In genomic region chr2:45233301-45233700, GRCh38 we compare ENCODE assay signal across 24 cellular contexts.
"Had no signal": no experiment of that assay in that cellular context is flagged by ENCODE, and none has a peak within 500 bp of the region (broad histone marks: within the 10 kb centered on the region; RNA-seq: fewer than 3 reads in every experiment).

No MANE protein-coding gene starts in this region.

- H3K36me3 ChIP-seq: breast epithelium, gastroesophageal sphincter, heart left ventricle, pancreas, spleen, tibial artery had no signal

- H3K4me1 ChIP-seq: breast epithelium, gastroesophageal sphincter, pancreas, spleen had no signal

- H3K4me3 ChIP-seq: breast epithelium, gastroesophageal sphincter, heart left ventricle, mucosa of descending colon, pancreas, spleen, tibial artery had no signal

- H3K27ac Mint-ChIP-seq: activated CD4-positive, alpha-beta T cell treated with anti-CD3 and anti-CD28 coated beads, Interleukin-2, amount 10 ng/mL, durations not matched to agents 7 days and 5 days; activated CD8-positive, alpha-beta T cell treated with anti-CD3 and anti-CD28 coated beads, Interleukin-2, amount 10 ng/mL, durations not matched to agents 7 days and 5 days; activated naive CD4-positive, alpha-beta T cell treated with anti-CD3 and anti-CD28 coated beads for 36 hours; activated T-cell treated with anti-CD3 and anti-CD28 coated beads, Interleukin-2, amount 50 U/mL, for 24 hours; activated T-helper 2 cell treated with anti-CD3 and anti-CD28 coated beads, Interferon-gamma antibody, Interleukin-2, Interleukin-4, amounts not matched to agents 10 μg/mL and 5 μg/mL and 100 μg/mL, durations not matched to agents 14 hours and 24 hours and 36 hours; naive thymus-derived CD4-positive, alpha-beta T cell had no signal

- H3K9me3 ChIP-seq: breast epithelium, gastroesophageal sphincter, heart left ventricle, mucosa of descending colon, pancreas, tibial artery had no signal

- H3K27me3 ChIP-seq: breast epithelium, gastroesophageal sphincter, heart left ventricle, pancreas, tibial artery had no signal

- H3K36me3 Mint-ChIP-seq: naive thymus-derived CD4-positive, alpha-beta T cell had no signal

- DNase-seq: activated CD4-positive, alpha-beta T cell treated with anti-CD3 and anti-CD28 coated beads, Interleukin-2, amount 10 ng/mL, durations not matched to agents 7 days and 5 days; activated CD8-positive, alpha-beta T cell treated with anti-CD3 and anti-CD28 coated beads, Interleukin-2, amount 10 ng/mL, durations not matched to agents 7 days and 5 days; activated naive CD4-positive, alpha-beta T cell treated with anti-CD3 and anti-CD28 coated beads for 36 hours; activated T-cell treated with anti-CD3 and anti-CD28 coated beads, Interleukin-2, amount 50 U/mL, for 24 hours; aorta; cerebellar nuclear complex; effector CD4-positive, alpha-beta T cell; heart left ventricle; kidney glomerular epithelial cell; left ventricle myocardium superior; mesenchymal stem cell; mucosa of descending colon; naive thymus-derived CD4-positive, alpha-beta T cell; pancreas; spleen; stimulated activated naive CD4-positive, alpha-beta T cell treated with Interleukin-2 at 50 U/mL for 16 hours; T1000; tibial artery had no signal

- H3K27ac ChIP-seq: breast epithelium, gastroesophageal sphincter, heart left ventricle, pancreas, spleen, tibial artery had no signal

- ATAC-seq: activated CD4-positive, CD25-positive, alpha-beta regulatory T cell treated with anti-CD3 and anti-CD28 coated beads, Interleukin-2, amount 50 U/mL, for 24 hours; activated CD8-positive, alpha-beta T cell treated with anti-CD3 and anti-CD28 coated beads, Interleukin-2, amount 10 ng/mL, durations not matched to agents 7 days and 5 days; esophagus mucosa; gastroesophageal sphincter; heart left ventricle; left ventricle myocardium superior; mucosa of descending colon; naive thymus-derived CD4-positive, alpha-beta T cell; pancreas; sciatic nerve had no signal

- H3K9me3 Mint-ChIP-seq: activated CD4-positive, alpha-beta T cell treated with anti-CD3 and anti-CD28 coated beads, Interleukin-2, amount 10 ng/mL, durations not matched to agents 7 days and 5 days; activated naive CD4-positive, alpha-beta T cell treated with anti-CD3 and anti-CD28 coated beads for 36 hours; activated T-cell treated with anti-CD3 and anti-CD28 coated beads, Interleukin-2, amount 50 U/mL, for 24 hours; activated T-helper 2 cell treated with anti-CD3 and anti-CD28 coated beads, Interferon-gamma antibody, Interleukin-2, Interleukin-4, amounts not matched to agents 10 μg/mL and 5 μg/mL and 100 μg/mL, durations not matched to agents 14 hours and 24 hours and 36 hours had no signal

- H3K4me1 Mint-ChIP-seq: activated CD4-positive, alpha-beta T cell treated with anti-CD3 and anti-CD28 coated beads, Interleukin-2, amount 10 ng/mL, durations not matched to agents 7 days and 5 days had no signal

- H3K4me3 Mint-ChIP-seq: activated CD4-positive, alpha-beta T cell treated with anti-CD3 and anti-CD28 coated beads, Interleukin-2, amount 10 ng/mL, durations not matched to agents 7 days and 5 days; activated CD8-positive, alpha-beta T cell treated with anti-CD3 and anti-CD28 coated beads, Interleukin-2, amount 10 ng/mL, durations not matched to agents 7 days and 5 days; activated naive CD4-positive, alpha-beta T cell treated with anti-CD3 and anti-CD28 coated beads for 36 hours; activated T-cell treated with anti-CD3 and anti-CD28 coated beads, Interleukin-2, amount 50 U/mL, for 24 hours; naive thymus-derived CD4-positive, alpha-beta T cell had no signal
